In the genomic region with DNA sequence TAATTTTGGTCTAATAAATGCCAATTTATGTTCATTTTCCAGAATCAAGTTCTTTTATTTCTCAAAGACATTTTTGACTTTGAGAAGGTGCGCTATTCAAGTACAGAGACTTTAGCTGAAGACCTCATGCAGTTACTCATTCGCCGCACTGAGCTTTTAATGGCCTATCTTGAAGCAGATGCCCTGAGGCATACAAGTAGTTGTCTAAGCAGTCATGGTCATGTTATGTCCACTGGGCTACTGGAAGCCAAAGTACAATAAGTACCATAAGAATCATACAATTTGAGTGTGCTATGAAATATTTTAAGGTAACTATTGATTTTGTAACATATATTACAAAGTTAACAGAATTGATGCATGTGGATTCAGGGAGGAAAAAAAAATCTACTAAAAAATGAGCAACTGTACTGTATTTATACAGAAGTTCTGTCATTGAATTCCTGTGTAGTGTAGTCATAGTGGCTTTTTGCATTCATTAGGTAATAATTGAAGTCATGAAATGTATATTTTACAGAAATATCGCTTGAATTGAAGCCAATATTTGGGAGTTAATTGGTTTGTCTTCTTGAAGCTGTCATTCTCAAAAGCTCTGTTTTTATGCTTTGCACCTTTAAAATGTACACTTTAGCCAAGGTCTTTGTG, we compare ENCODE assay signal across 20 cellular contexts. TPM values are rescaled to one million over a fixed set of nuclear protein-coding genes. Genes with fewer than 3 reads are reported as not detected.
DNase-seq lines count a peak whose midpoint lies in the region; ATAC-seq, FAIRE-seq and TF ChIP-seq lines count a peak whose summit lies in the region.
"Had no signal": no experiment of that assay in that cellular context is flagged by ENCODE, and none has a peak within 500 bp of the region (broad histone marks: within the 10 kb centered on the region; RNA-seq: fewer than 3 reads in every experiment).

No MANE protein-coding gene starts in this region.

- H2BK20ac ChIP-seq in IMR-90 (ENCODE audit: low read depth, low read length), result peak overlapping the region; percentile 66

- H3K18ac ChIP-seq in IMR-90 (ENCODE audit: low read depth, low read length), result peak overlapping the region; percentile 86; the same call in 1 of the 2 replicates

- ATAC-seq in IMR-90 (ENCODE audit: low read depth) (peak; percentile 70; the same call in 1 of the 2 replicates), GM19351 (IDR thresholded peaks at IDR 0.05; ENCODE audit: unreplicated experiment) (no peak), HG03175 (IDR thresholded peaks at IDR 0.05; ENCODE audit: unreplicated experiment) (no peak), GM21367 (IDR thresholded peaks at IDR 0.05; ENCODE audit: unreplicated experiment) (no peak)
- ATAC-seq: left lobe of liver, WTC11 had no signal

- peak overlapping the region; percentile 74; the same call in 2 of the 3 replicates for H2BK15ac ChIP-seq in IMR-90 (ENCODE audit: low read depth, low read length)

- no TSS peak for BruUV-seq in IMR-90 (replicated peaks; lab: Mats Ljungman, UMichigan)

- no peak overlapping the region for H3K27ac Mint-ChIP-seq in astrocyte (ENCODE audit: unreplicated experiment)
- H3K27ac Mint-ChIP-seq: activated T-helper 2 cell treated with anti-CD3 and anti-CD28 coated beads, Interferon-gamma antibody, Interleukin-2, Interleukin-4, amounts not matched to agents 10 μg/mL and 5 μg/mL and 100 μg/mL, durations not matched to agents 14 hours and 24 hours and 36 hours; CD4-positive, alpha-beta memory T cell; dendritic cell treated with granulocyte-macrophage colony-stimulating factor and Interleukin-4, amounts not matched to agents 40 ng/mL and 50 ng/mL, for 4 days; WTC11 had no signal

- peaks cover 2% of the 10 kb centered on the region; the same call in 1 of the 2 replicates for H3K36me3 ChIP-seq in IMR-90 (ENCODE audit: control insufficient read depth, insufficient read depth, low read length)
- no peaks in the 10 kb centered on the region for H3K36me3 ChIP-seq in astrocyte (ENCODE audit: insufficient read depth, low read length)

- no peak overlapping the region for H2AFZ ChIP-seq in IMR-90 (replicated peaks; ENCODE audit: low read length, poor library complexity)
- H2AFZ ChIP-seq in astrocyte (ENCODE audit: low read depth, low read length), result no peak overlapping the region

- H3K9me1 ChIP-seq in IMR-90 (ENCODE audit: insufficient read depth, low read length), result no peaks in the 10 kb centered on the region

- H3K4ac ChIP-seq in IMR-90 (ENCODE audit: low read depth, low read length), result peak overlapping the region; percentile 73; the same call in 1 of the 2 replicates

- H3K4me3 ChIP-seq in AG10803 (ENCODE audit: low read length) (no peak overlapping the region), IMR-90 (ENCODE audit: insufficient read depth, low read depth, low read length) (no peak overlapping the region), astrocyte (ENCODE audit: insufficient read depth, low read depth, low read length) (no peak overlapping the region)
- H3K4me3 ChIP-seq: sigmoid colon had no signal

- 100% methylated on average over 1 of the region's 4 CpGs; no CpG with 5 or more reads in 1 of the 2 experiments for WGBS in IMR-90 (ENCODE audit: extremely low coverage in 2 of 2, insufficient read length in 1 of 2), 2 experiments

- H3K79me1 ChIP-seq in IMR-90 (ENCODE audit: low read depth in 1 of 2, low read length in 2 of 2), result peaks cover 0 to 26% of the 10 kb centered on the region in 2 experiments; a peak in 3 of 4 replicates

- peak overlapping the region in 1 of 2 experiments; percentile 10; a peak in 1 of 4 replicates for H4K8ac ChIP-seq in IMR-90 (ENCODE audit: low read depth in 2 of 2, low read length in 2 of 2)

- H4K20me1 ChIP-seq in IMR-90 (ENCODE audit: insufficient read depth, low read length) (no peaks in the 10 kb centered on the region), astrocyte (ENCODE audit: insufficient read depth, low read length) (no peaks in the 10 kb centered on the region)

- no peaks in the 10 kb centered on the region for H3K27me3 ChIP-seq in IMR-90 (ENCODE audit: control insufficient read depth, insufficient read depth, low read length)
- no peaks in the 10 kb centered on the region for H3K27me3 ChIP-seq in astrocyte (ENCODE audit: insufficient read depth, low read length)
- H3K27me3 ChIP-seq: sigmoid colon had no signal

- H3K4me1 ChIP-seq in IMR-90 (ENCODE audit: control insufficient read depth, insufficient read depth, low read length) (peaks cover 3% of the 10 kb centered on the region; the same call in 1 of the 2 replicates), astrocyte (ENCODE audit: insufficient read depth, low read length) (peaks cover 3% of the 10 kb centered on the region)
- H3K4me1 ChIP-seq: sigmoid colon had no signal

- intact Hi-C loops in IMR-90 (cut with micrococcal nuclease), result no loop called here

- peak overlapping the region; percentile 46; the same call in 1 of the 2 replicates for H3K4me2 ChIP-seq in IMR-90 (ENCODE audit: low read depth, low read length)
- no peak overlapping the region for H3K4me2 ChIP-seq in astrocyte (ENCODE audit: low read length)

- no peak for FAIRE-seq in astrocyte (lab: Jason Lieb, UNC)

- in situ Hi-C loops in IMR-90 (cut with MboI; ENCODE audit: low sequenced_read_pairs), result no loop called here

- peak overlapping the region; percentile 33; the same call in 1 of the 2 replicates for H2AK5ac ChIP-seq in IMR-90 (ENCODE audit: low read depth, low read length)

- no peaks in the 10 kb centered on the region for H3K79me2 ChIP-seq in astrocyte (ENCODE audit: insufficient read depth, low read length)

- no peak overlapping the region for H3K4me3 Mint-ChIP-seq in astrocyte (ENCODE audit: unreplicated experiment)
- H3K4me3 Mint-ChIP-seq: CD4-positive, alpha-beta memory T cell; dendritic cell treated with granulocyte-macrophage colony-stimulating factor and Interleukin-4, amounts not matched to agents 40 ng/mL and 50 ng/mL, for 4 days; WTC11 had no signal

- H3K9me3 ChIP-seq in IMR-90 (ENCODE audit: control insufficient read depth, insufficient read depth, low read length) (no peaks in the 10 kb centered on the region), astrocyte (ENCODE audit: insufficient read depth, low read depth, low read length) (no peaks in the 10 kb centered on the region)
- H3K9me3 ChIP-seq: sigmoid colon had no signal

- H3K27ac ChIP-seq in IMR-90 (ENCODE audit: insufficient read depth, low read length), result peak overlapping the region; percentile 43; the same call in 1 of the 2 replicates
- peak overlapping the region; percentile 23 for H3K27ac ChIP-seq in astrocyte (ENCODE audit: low read depth, low read length)
- H3K27ac ChIP-seq: sigmoid colon had no signal

- H3K9ac ChIP-seq in IMR-90 (ENCODE audit: low read depth, low read length) (no peak overlapping the region), astrocyte (ENCODE audit: low read length) (no peak overlapping the region)

- peaks cover 4% of the 10 kb centered on the region for H3K36me3 Mint-ChIP-seq in astrocyte (ENCODE audit: low read depth, unreplicated experiment)

- peak overlapping the region; percentile 86 for H2BK5ac ChIP-seq in IMR-90 (ENCODE audit: low read depth, low read length, poor library complexity, severe bottlenecking)

- H3K9me3 Mint-ChIP-seq in astrocyte (ENCODE audit: unreplicated experiment), result no peaks in the 10 kb centered on the region
- H3K9me3 Mint-ChIP-seq: activated T-helper 2 cell treated with anti-CD3 and anti-CD28 coated beads, Interferon-gamma antibody, Interleukin-2, Interleukin-4, amounts not matched to agents 10 μg/mL and 5 μg/mL and 100 μg/mL, durations not matched to agents 14 hours and 24 hours and 36 hours; CD4-positive, alpha-beta memory T cell; dendritic cell treated with granulocyte-macrophage colony-stimulating factor and Interleukin-4, amounts not matched to agents 40 ng/mL and 50 ng/mL, for 4 days; WTC11 had no signal

- H2BK120ac ChIP-seq in IMR-90 (ENCODE audit: low read depth, low read length), result peak overlapping the region; percentile 61

- DNase-seq in AG10803 (ENCODE audit: low read depth), result peak; percentile 3
- peak; percentile 74 for DNase-seq in IMR-90
- peak; percentile 47 for DNase-seq in astrocyte (ENCODE audit: low read depth)
- DNase-seq in foreskin melanocyte, result peak; percentile 63
- no peak for DNase-seq in cerebellar nuclear complex (lab: John Stamatoyannopoulos, UW)
- DNase-seq: ACHN; CD4-positive, alpha-beta memory T cell; NCI-H187 treated with DMSO at 0.1 percent for 48 hours; NCI-H524; nucleus accumbens; sigmoid colon; substantia nigra; SW 1271 had no signal

- dilution Hi-C loops in IMR-90 (cut with HindIII; ENCODE audit: low sequenced_read_pairs, unreplicated experiment), result no loop called here

- H3K4me1 Mint-ChIP-seq in astrocyte (ENCODE audit: low read depth, unreplicated experiment), result no peaks in the 10 kb centered on the region
- H3K4me1 Mint-ChIP-seq: CD4-positive, alpha-beta memory T cell; WTC11 had no signal

- TF ChIP-seq CTCF in AG10803 (conservative IDR thresholded peaks at IDR 0.05; ENCODE audit: low read length) (no peak), IMR-90 (conservative IDR thresholded peaks at IDR 0.05; ENCODE audit: low read depth, low read length) (no peak), astrocyte (IDR thresholded peaks at IDR 0.05; ENCODE audit: insufficient read depth, low read depth, low read length) (no peak)

- H4K91ac ChIP-seq in IMR-90 (ENCODE audit: insufficient read depth, low read depth, low read length), result peak overlapping the region; percentile 49

- peak overlapping the region; percentile 30; the same call in 1 of the 2 replicates for H3K14ac ChIP-seq in IMR-90 (replicated peaks; ENCODE audit: low read depth, low read length)

- no peaks in the 10 kb centered on the region for H3K27me3 Mint-ChIP-seq in astrocyte (ENCODE audit: low read depth, unreplicated experiment)
- H3K27me3 Mint-ChIP-seq: CD4-positive, alpha-beta memory T cell; dendritic cell treated with granulocyte-macrophage colony-stimulating factor and Interleukin-4, amounts not matched to agents 40 ng/mL and 50 ng/mL, for 4 days had no signal

- H3K56ac ChIP-seq in IMR-90 (ENCODE audit: extremely low read depth, insufficient read depth, low read length), result no peak overlapping the region

- H2AK9ac ChIP-seq in IMR-90 (replicated peaks; ENCODE audit: low read depth, low read length, poor library complexity), result no peak overlapping the region

- TF ChIP-seq RAD21 in IMR-90 (IDR thresholded peaks at IDR 0.05; ENCODE audit: low read length), result no peak

- no peak overlapping the region; the same call in 1 of the 2 replicates for H3K23ac ChIP-seq in IMR-90 (ENCODE audit: low read depth, low read length)

- H4K5ac ChIP-seq in IMR-90 (ENCODE audit: low read depth, low read length), result no peak overlapping the region; the same call in 1 of the 2 replicates

- CTCF ChIA-PET in IMR-90 (lab: Yijun Ruan, JAX), result no interaction called here

- TF ChIP-seq POLR2A in IMR-90 (IDR thresholded peaks at IDR 0.05; ENCODE audit: low read depth, low read length), result no peak

- POLR2A ChIA-PET in IMR-90 (lab: Charles Lee; ENCODE audit: unreplicated experiment), result interaction anchor here (1.0 kb wide), 1 partner anchor 13 kb away, joined by 3 read pairs; the partner anchor contains the start of gene NEXN

TF ChIP-seq in IMR-90, 13 proteins besides CTCF, POLR2A, EP300 and RAD21 (continues in another document):
- no peak for TF ChIP-seq MAZ (IDR thresholded peaks at IDR 0.05; ENCODE audit: borderline replicate concordance, low read depth, low read length)

RNA-seq across cellular contexts. Expression of gene NEXN, which starts 13.5 kb away (rescaled TPM):
- total RNA-seq in IMR-90 (2012; rRNA removed), result 5.2 and 10.3 TPM in 2 replicates
- 13.4 and 16.1 TPM in 2 replicates for polyA plus RNA-seq in IMR-90 (2012; rRNA removed)
- 1.9 and 2.5 TPM in 2 replicates for polyA plus RNA-seq in IMR-90 (2012; cell fraction: cytosol; rRNA removed)
- 2.7 and 27.0 TPM in 2 replicates for polyA plus RNA-seq in IMR-90 (2012; cell fraction: nucleus; rRNA removed; ENCODE audit: low replicate concordance)
- total RNA-seq in astrocyte, result 37.5 and 39.4 TPM in 2 replicates

Comparison
In these comparisons a context has a peak if more than half of its experiments do, and no peak if none do; other contexts are left out.
1. DNase-seq: peak in AG10803 (single experiment), IMR-90 (single experiment), astrocyte (single experiment) and foreskin melanocyte (single experiment); none in cerebellar nuclear complex (0 of 2).